ENCODE assay signal across 14 cellular contexts in genomic region chr4:147060171-147060931, GRCh38.
DNase-seq lines count a peak whose midpoint lies in the region; ATAC-seq and TF ChIP-seq lines count a peak whose summit lies in the region.
"Had no signal": no experiment of that assay in that cellular context is flagged by ENCODE, and none has a peak within 500 bp of the region (broad histone marks: within the 10 kb centered on the region; RNA-seq: fewer than 3 reads in every experiment).

No MANE protein-coding gene starts in this region.

- H3K27ac ChIP-seq in testis: no peak overlapping the region
- H3K27ac ChIP-seq: parathyroid adenoma, WERI-Rb-1 had no signal

- peak overlapping the region; percentile 77 for H3K27ac Mint-ChIP-seq in chondrocyte (ENCODE audit: unreplicated experiment)
- H3K27ac Mint-ChIP-seq: stimulated activated naive CD8-positive, alpha-beta T cell treated with anti-CD3 and anti-CD28 coated beads, Interleukin-15, amount 100 ng/mL, for 72 hours had no signal

- no peak overlapping the region for H3K4me3 ChIP-seq in testis

- peaks cover 37% of the 10 kb centered on the region for H3K4me1 Mint-ChIP-seq in chondrocyte (ENCODE audit: low read depth)
- H3K4me1 Mint-ChIP-seq: stimulated activated naive CD8-positive, alpha-beta T cell treated with anti-CD3 and anti-CD28 coated beads, Interleukin-15, amount 100 ng/mL, for 72 hours had no signal

- no peak for TF ChIP-seq CTCF in chondrocyte (IDR thresholded peaks at IDR 0.05)
- TF ChIP-seq CTCF in testis (IDR thresholded peaks at IDR 0.05): no peak

- peaks cover 5% of the 10 kb centered on the region for H3K4me1 ChIP-seq in testis
- H3K4me1 ChIP-seq: parathyroid adenoma had no signal

- 33 to 45% methylated on average over 3 of the region's 3 CpGs for WGBS in testis, 2 donors

- ATAC-seq in HG03432 (IDR thresholded peaks at IDR 0.05; ENCODE audit: unreplicated experiment): no peak
- ATAC-seq: activated T-cell treated with anti-CD3 and anti-CD28 coated beads, Interleukin-2, amount 50 U/mL, for 4 hours; left colon; stimulated activated naive CD8-positive, alpha-beta T cell treated with anti-CD3 and anti-CD28 coated beads, Interleukin-15, amount 100 ng/mL, for 72 hours had no signal

- TF ChIP-seq POLR2A in testis (IDR thresholded peaks at IDR 0.05): no peak

- H3K27me3 Mint-ChIP-seq in chondrocyte (ENCODE audit: low read depth): no peaks in the 10 kb centered on the region
- H3K27me3 Mint-ChIP-seq: stimulated activated naive CD8-positive, alpha-beta T cell treated with anti-CD3 and anti-CD28 coated beads, Interleukin-15, amount 100 ng/mL, for 72 hours had no signal

- no peaks in the 10 kb centered on the region for H3K36me3 Mint-ChIP-seq in chondrocyte (ENCODE audit: low read depth)

- H3K9me3 Mint-ChIP-seq in chondrocyte (ENCODE audit: low read depth): no peaks in the 10 kb centered on the region
- H3K9me3 Mint-ChIP-seq: activated T-cell treated with anti-CD3 and anti-CD28 coated beads, Interleukin-2, amount 50 U/mL, for 4 hours; stimulated activated naive CD8-positive, alpha-beta T cell treated with anti-CD3 and anti-CD28 coated beads, Interleukin-15, amount 100 ng/mL, for 72 hours had no signal

- no peaks in the 10 kb centered on the region for H3K9me3 ChIP-seq in testis

- H3K36me3 ChIP-seq in testis (ENCODE audit: low read depth, missing control alignments): no peaks in the 10 kb centered on the region
- H3K36me3 ChIP-seq: WERI-Rb-1 had no signal

- DNase-seq in HS-27A (ENCODE audit: low read depth) (peak; percentile 68), chondrocyte (ENCODE audit: low spot score) (no peak), iris pigment epithelial cell (ENCODE audit: low read depth) (peak; percentile 59), testis (peak; percentile 30), AML-193 (lab: John Stamatoyannopoulos, UW) (no peak), superior temporal gyrus (ENCODE audit: extremely low spot score) (no peak)
- DNase-seq: activated T-cell treated with anti-CD3 and anti-CD28 coated beads, Interleukin-2, amount 50 U/mL, for 4 hours; left colon; NCI-H446; SHP77 treated with DMSO at 0.1 percent for 48 hours; stimulated activated naive CD8-positive, alpha-beta T cell treated with anti-CD3 and anti-CD28 coated beads, Interleukin-15, amount 100 ng/mL, for 72 hours; WERI-Rb-1 had no signal

- intact Hi-C loops in testis (cut with DNase I; ENCODE audit: low total_unique reads): no loop called here

- no peak overlapping the region for H3K4me3 Mint-ChIP-seq in chondrocyte (ENCODE audit: unreplicated experiment)
- H3K4me3 Mint-ChIP-seq: activated T-cell treated with anti-CD3 and anti-CD28 coated beads, Interleukin-2, amount 50 U/mL, for 4 hours; stimulated activated naive CD8-positive, alpha-beta T cell treated with anti-CD3 and anti-CD28 coated beads, Interleukin-15, amount 100 ng/mL, for 72 hours had no signal

- no peaks in the 10 kb centered on the region for H3K27me3 ChIP-seq in testis

Comparison
In these comparisons a context has a peak if more than half of its experiments do, and no peak if none do; other contexts are left out.
1. DNase-seq: peak in HS-27A (single experiment), iris pigment epithelial cell (single experiment) and testis (single experiment); none in chondrocyte (single experiment), AML-193 (0 of 2) and superior temporal gyrus (single experiment).